In genomic region chr11:5803982-5804381, GRCh38 we compare ENCODE assay signal across 28 cellular contexts. TPM values are rescaled to one million over a fixed set of nuclear protein-coding genes. Genes with fewer than 3 reads are reported as not detected.
DNase-seq lines count a peak whose midpoint lies in the region; ATAC-seq, FAIRE-seq and TF ChIP-seq lines count a peak whose summit lies in the region.
"Had no signal": no experiment of that assay in that cellular context is flagged by ENCODE, and none has a peak within 500 bp of the region (broad histone marks: within the 10 kb centered on the region; RNA-seq: fewer than 3 reads in every experiment).

No MANE protein-coding gene starts in this region.

- H3K27me3 ChIP-seq in K562 (ENCODE audit: control insufficient read depth in 2 of 2, insufficient read depth in 2 of 2, low read length in 2 of 2) (no peaks in the 10 kb centered on the region), H1 (replicated peaks in 1 of 4; ENCODE audit: control insufficient read depth in 3 of 4, extremely low read depth in 1 of 4, insufficient read depth in 3 of 4, low read length in 3 of 4) (no peaks in the 10 kb centered on the region), body of pancreas (no peaks in the 10 kb centered on the region)
- H3K27me3 ChIP-seq: BE2C, BLaER1 had no signal

- H3K4ac ChIP-seq in H1 (replicated peaks; ENCODE audit: insufficient read length, low read depth, low read length): no peak overlapping the region

- no peak for TF ChIP-seq RAD21 in K562 (CRISPR knock-in tag; conservative IDR thresholded peaks at IDR 0.05 in 1 of 2, IDR thresholded peaks at IDR 0.05 in 1 of 2)
- no peak for TF ChIP-seq RAD21 in H1 (IDR thresholded peaks at IDR 0.05 in 1 of 2, conservative IDR thresholded peaks at IDR 0.05 in 1 of 2; ENCODE audit: low read depth in 2 of 2, low read length in 2 of 2)

- no peak overlapping the region for H2BK5ac ChIP-seq in H1 (ENCODE audit: low read depth, low read length)

- no peak overlapping the region for H2BK15ac ChIP-seq in H1 (ENCODE audit: low read length)

- TF ChIP-seq CTCF in K562 (IDR thresholded peaks at IDR 0.05 in 2 of 3, conservative IDR thresholded peaks at IDR 0.05 in 1 of 3; ENCODE audit: insufficient read depth in 2 of 3, low read depth in 1 of 3, low read length in 3 of 3) (no peak), H1 (IDR thresholded peaks at IDR 0.05; ENCODE audit: control extremely low read depth in 1 of 3, insufficient read depth in 1 of 3, low read depth in 1 of 3, low read length in 3 of 3) (no peak), nephron progenitor cell (IDR thresholded peaks at IDR 0.05) (no peak), body of pancreas (IDR thresholded peaks at IDR 0.05) (no peak), D721Med (IDR thresholded peaks at IDR 0.05; ENCODE audit: insufficient read depth, missing control alignments) (no peak)

- no peaks in the 10 kb centered on the region for H3K79me1 ChIP-seq in H1 (ENCODE audit: low read depth, low read length)

- no peak overlapping the region for H3K56ac ChIP-seq in H1 (replicated peaks; ENCODE audit: insufficient read length, low read depth, low read length)

- no peak overlapping the region for H3K27ac ChIP-seq in K562 (ENCODE audit: extremely low read depth, low read depth, low read length)
- H3K27ac ChIP-seq in H1 (ENCODE audit: low read depth, low read length): no peak overlapping the region
- no peak overlapping the region for H3K27ac ChIP-seq in body of pancreas
- H3K27ac ChIP-seq: BLaER1 had no signal

- H3K4me2 ChIP-seq in K562 (ENCODE audit: insufficient read depth, low read length) (no peak overlapping the region), H1 (ENCODE audit: insufficient read depth in 1 of 2, low read depth in 2 of 2, low read length in 2 of 2) (no peak overlapping the region)
- H3K4me2 ChIP-seq: BLaER1 had no signal

- H3K9ac ChIP-seq in K562 (ENCODE audit: insufficient read depth in 1 of 2, low read depth in 2 of 2, low read length in 2 of 2) (no peak overlapping the region), H1 (replicated peaks in 1 of 4; ENCODE audit: extremely low read depth in 1 of 4, low read depth in 3 of 4, low read length in 3 of 4) (no peak overlapping the region)
- H3K9ac ChIP-seq: BLaER1 had no signal

- H3K23ac ChIP-seq in H1 (ENCODE audit: insufficient read length): no peak overlapping the region

- WGBS in K562 (ENCODE audit: insufficient coverage, low coverage, missing lambda C conversion rate): 35% methylated on average over 5 of the region's 5 CpGs
- WGBS in H1 (ENCODE audit: extremely low coverage in 1 of 2, insufficient coverage in 1 of 2, insufficient read length in 1 of 2, insufficient replicate concordance in 2 of 2, low coverage in 1 of 2, low lambda C conversion rate in 2 of 2, missing lambda C conversion rate in 1 of 2), 2 experiments: 91% methylated on average over 5 of the region's 5 CpGs; no CpG with 5 or more reads in 1 of the 2 experiments
- WGBS in body of pancreas, 2 donors: 86 to 89% methylated on average over 5 of the region's 5 CpGs

- H3K9me1 ChIP-seq in K562 (ENCODE audit: control insufficient read depth, insufficient read depth, low read length): no peaks in the 10 kb centered on the region

- in situ Hi-C loops in K562 (cut with MboI): no loop called here

- H3K36me3 ChIP-seq in K562 (ENCODE audit: control insufficient read depth, insufficient read depth, low read length) (no peaks in the 10 kb centered on the region), H1 (ENCODE audit: control insufficient read depth in 2 of 4, insufficient read depth in 4 of 4, low read length in 3 of 4) (no peaks in the 10 kb centered on the region), body of pancreas (replicated peaks in 1 of 2; ENCODE audit: insufficient read depth in 1 of 2, low read depth in 2 of 2) (no peaks in the 10 kb centered on the region)
- H3K36me3 ChIP-seq: BE2C, BLaER1 had no signal

- POLR2A ChIA-PET in K562 (lab: Yijun Ruan, JAX): no interaction called here
- POLR2A ChIA-PET in H1 (lab: Charles Lee; ENCODE audit: partially characterized antibody): interaction anchor here (1.0 kb wide), 1 partner anchor 204 kb away, joined by 3 read pairs; no protein-coding TSS in a partner anchor

- peaks cover 9% of the 10 kb centered on the region for H3K27me3 Mint-ChIP-seq in nephron progenitor cell (ENCODE audit: low read depth, poor library complexity)

- DNase-seq in K562 (ENCODE audit: extremely low read depth in 1 of 4, low spot score in 3 of 4) (no peak), H1 (ENCODE audit: low read depth in 1 of 2, low spot score in 2 of 2) (no peak), nephron progenitor cell (no peak), DMS53 (lab: John Stamatoyannopoulos, UW) (no peak), hippocampal formation (lab: John Stamatoyannopoulos, UW) (no peak), body of pancreas (no peak), D721Med (ENCODE audit: insufficient read length, low spot score) (no peak)
- DNase-seq: 8988T; ACHN; BE2C; C1 segment of cervical spinal cord; CD4-positive, alpha-beta memory T cell; CD4-positive, CD25-positive, alpha-beta regulatory T cell; CD8-positive, alpha-beta memory T cell; COR-L47; DMS79; DND-41; EL; GF-D8 had no signal

- no peak overlapping the region for H2BK120ac ChIP-seq in H1 (replicated peaks; ENCODE audit: low read depth, low read length)

- no peak for FAIRE-seq in K562 (lab: Jason Lieb, UNC)
- FAIRE-seq in H1 (lab: Jason Lieb, UNC): no peak
- no peak for FAIRE-seq in D721Med (lab: Jason Lieb, UNC)
- FAIRE-seq: A204.1, GM12891, GM19239 had no signal

- H3K4me1 ChIP-seq in K562 (replicated peaks in 1 of 2; ENCODE audit: control insufficient read depth in 2 of 2, insufficient read depth in 2 of 2, low read length in 2 of 2) (no peaks in the 10 kb centered on the region), H1 (replicated peaks in 1 of 4; ENCODE audit: control insufficient read depth in 3 of 4, insufficient read depth in 4 of 4, low read length in 3 of 4) (peaks cover 0 to 3% (median under 1%) of the 10 kb centered on the region in 4 experiments; a peak in 2 of 7 replicates), body of pancreas (peaks cover 7% of the 10 kb centered on the region)
- H3K4me1 ChIP-seq: BE2C had no signal

- H4K20me1 ChIP-seq in K562 (replicated peaks; ENCODE audit: control insufficient read depth, insufficient read depth, low read length): no peaks in the 10 kb centered on the region
- H4K20me1 ChIP-seq in H1 (replicated peaks in 1 of 2; ENCODE audit: control insufficient read depth in 1 of 2, insufficient read depth in 2 of 2, low read length in 2 of 2): no peaks in the 10 kb centered on the region
- H4K20me1 ChIP-seq: BLaER1 had no signal

- H2AFZ ChIP-seq in K562 (ENCODE audit: low read depth, low read length) (no peak overlapping the region), H1 (ENCODE audit: low read length) (peak overlapping the region; percentile 19; the same call in 1 of the 2 replicates)

- peaks cover 16% of the 10 kb centered on the region for H3K9me3 Mint-ChIP-seq in nephron progenitor cell

- BruUV-seq in K562 (replicated peaks; lab: Mats Ljungman, UMichigan): no TSS peak

- CTCF ChIA-PET in K562 (lab: Yijun Ruan, JAX; ENCODE audit: low intra/inter-chr PET ratio) (no interaction called here), H1 (lab: Charles Lee; ENCODE audit: partially characterized antibody) (interaction anchor here (1.3 to 1.6 kb wide), 2 partner anchors 8 to 120 kb away, joined by 3 to 4 read pairs; partner anchors contain the start of gene TRIM5)

- no peak overlapping the region for H3K14ac ChIP-seq in H1 (ENCODE audit: insufficient read length)

- H4K91ac ChIP-seq in H1 (replicated peaks; ENCODE audit: insufficient read length, low read length): no peak overlapping the region

- H4K5ac ChIP-seq in H1 (ENCODE audit: insufficient read length, low read depth, low read length): no peak overlapping the region

- no peak overlapping the region for H3K18ac ChIP-seq in H1 (ENCODE audit: extremely low read depth, low read length)

- ATAC-seq in K562 (no peak), body of pancreas (no peak)

- H3K79me2 ChIP-seq in K562 (ENCODE audit: control insufficient read depth, insufficient read depth, low read length) (no peaks in the 10 kb centered on the region), H1 (ENCODE audit: control insufficient read depth in 1 of 2, insufficient read depth in 2 of 2, low read length in 2 of 2) (no peaks in the 10 kb centered on the region)

- TF ChIP-seq EP300 in K562 (IDR thresholded peaks at IDR 0.05; ENCODE audit: low read length) (no peak), H1 (IDR thresholded peaks at IDR 0.05; ENCODE audit: borderline replicate concordance in 1 of 2, low read depth in 2 of 2, low read length in 2 of 2) (no peak)

- intact Hi-C loops in K562 (cut with micrococcal nuclease): no loop called here
- intact Hi-C loops in body of pancreas (cut with DNase I): loop anchor here (10.0 kb wide), 2 partner anchors 319 to 679 kb away; partner anchors contain the start of gene OR52D1

- H3K9me3 ChIP-seq in K562 (replicated peaks; ENCODE audit: control insufficient read depth, insufficient read depth, low read depth, low read length) (peaks cover 11% of the 10 kb centered on the region), H1 (ENCODE audit: insufficient read depth in 2 of 2, low read depth in 1 of 2, low read length in 1 of 2) (no peaks in the 10 kb centered on the region), body of pancreas (no peaks in the 10 kb centered on the region)
- H3K9me3 ChIP-seq: BE2C had no signal

- peaks cover 19% of the 10 kb centered on the region for H3K4me1 Mint-ChIP-seq in nephron progenitor cell

- H2BK20ac ChIP-seq in H1 (ENCODE audit: low read length): no peak overlapping the region

- no peak overlapping the region for H4K8ac ChIP-seq in H1 (ENCODE audit: extremely low read depth, insufficient read depth, low read length)

- no peak for TF ChIP-seq POLR2A in K562 (conservative IDR thresholded peaks at IDR 0.05)
- no peak for TF ChIP-seq POLR2A in H1 (IDR thresholded peaks at IDR 0.05; ENCODE audit: control extremely low read depth in 1 of 2, low read depth in 2 of 2, low read length in 2 of 2)
- TF ChIP-seq POLR2A in body of pancreas (IDR thresholded peaks at IDR 0.05): no peak

- peaks cover 5% of the 10 kb centered on the region; the same call in 1 of the 2 replicates for H3K23me2 ChIP-seq in H1 (ENCODE audit: low read depth, low read length)

- H2BK12ac ChIP-seq in H1 (ENCODE audit: low read depth, low read length): no peak overlapping the region

- H2AK5ac ChIP-seq in H1 (ENCODE audit: low read depth, low read length): no peak overlapping the region

- no peaks in the 10 kb centered on the region for H3K36me3 Mint-ChIP-seq in nephron progenitor cell (ENCODE audit: low read depth)
- H3K36me3 Mint-ChIP-seq: CD14-positive monocyte; CD4-positive, alpha-beta memory T cell; CD4-positive, CD25-positive, alpha-beta regulatory T cell had no signal

- no peak overlapping the region for H3K4me3 Mint-ChIP-seq in nephron progenitor cell
- H3K4me3 Mint-ChIP-seq: CD14-positive monocyte; CD4-positive, alpha-beta memory T cell; CD4-positive, CD25-positive, alpha-beta regulatory T cell; CD8-positive, alpha-beta memory T cell had no signal

- H3K27ac Mint-ChIP-seq in nephron progenitor cell: peak overlapping the region; percentile 43
- H3K27ac Mint-ChIP-seq: CD14-positive monocyte; CD4-positive, alpha-beta memory T cell; CD8-positive, alpha-beta memory T cell had no signal

- H3K4me3 ChIP-seq in K562: no peak overlapping the region
- H3K4me3 ChIP-seq in H1 (ENCODE audit: extremely low read depth in 1 of 4, insufficient read depth in 2 of 4, low read depth in 3 of 4, low read length in 4 of 4): no peak overlapping the region
- H3K4me3 ChIP-seq in body of pancreas: no peak overlapping the region
- H3K4me3 ChIP-seq: BLaER1 had no signal

RNA-seq across cellular contexts. Expression of gene OR52N2, which starts 4.7 kb away (rescaled TPM):
- not detected in 2 replicates for total RNA-seq in K562 (2011; cell fraction: chromatin; rRNA removed; ENCODE audit: low replicate concordance)
- total RNA-seq in K562 (2011; cell fraction: nucleolus; rRNA removed): not detected in 2 replicates
- not detected in 2 replicates for total RNA-seq in K562 (2011; cell fraction: nucleoplasm; rRNA removed)
- total RNA-seq in K562 (2014; rRNA removed) (not detected in 2 replicates), K562 (2014; rRNA removed; fragmentation: Illumina TruSeq; extraction: Trizol) (not detected in 2 replicates), K562 (2015; rRNA removed; fragmentation: Illumina TruSeq; extraction: Trizol) (not detected in 2 replicates), K562 (2021) (not detected in 2 replicates), body of pancreas (not detected)
- polyA plus RNA-seq in K562 (2011; rRNA removed) (not detected in 2 replicates), K562 (2014; fragmentation: Illumina TruSeq; extraction: Trizol) (not detected in 2 replicates), K562 (2014; fragmentation: Nextera tagmentation; extraction: Ambion mirVana) (not detected), K562 (2014; rRNA removed) (not detected in 2 replicates), H1 (2011; rRNA removed) (3.8 and 4.8 TPM in 2 replicates)
- not detected in 2 replicates for polyA plus RNA-seq in K562 (2011; cell fraction: cytosol; rRNA removed)
- not detected in 2 replicates for polyA plus RNA-seq in K562 (2011; cell fraction: nucleus; rRNA removed)
- polyA plus RNA-seq in K562 (2012): not detected in 2 replicates
- polyA minus RNA-seq in K562 (2011; rRNA and poly(A)+ RNA removed): not detected in 2 replicates
- polyA minus RNA-seq in K562 (2011; cell fraction: cytosol; rRNA and poly(A)+ RNA removed): not detected in 2 replicates
- polyA minus RNA-seq in K562 (2011; cell fraction: nucleus; rRNA and poly(A)+ RNA removed): not detected in 2 replicates
- total RNA-seq in H1 (2021; fragmentation: NEBNext Ultra II Directional; extraction: Animal tissue kit (Norgen Biotek cat#: 25700)): 0.33 and 0.39 TPM in 2 replicates
- polyA plus RNA-seq in H1 (2011; cell fraction: cytosol; rRNA removed): 1.7 TPM
- polyA plus RNA-seq in H1 (2011; cell fraction: nucleus; rRNA removed): 1.7 TPM
- polyA plus RNA-seq in H1 (2012, experiment 1 of 2): 0.48 to 1.0 TPM (median 0.60 TPM) in 4 replicates
- not detected for polyA plus RNA-seq in H1 (2012, experiment 2 of 2)
- polyA plus RNA-seq in H1 (2013, experiment 1 of 2): 0.49 TPM
- polyA plus RNA-seq in H1 (2013, experiment 2 of 2): 0.22 TPM
- polyA minus RNA-seq in H1 (2011; rRNA and poly(A)+ RNA removed): 1.5 and 2.8 TPM in 2 replicates
- not detected for polyA minus RNA-seq in H1 (2011; cell fraction: cytosol; rRNA and poly(A)+ RNA removed)
- polyA minus RNA-seq in H1 (2011; cell fraction: nucleus; rRNA and poly(A)+ RNA removed): 0.60 TPM
- total RNA-seq: A673; CD4-positive, alpha-beta memory T cell; CD4-positive, CD25-positive, alpha-beta regulatory T cell; CD8-positive, alpha-beta memory T cell; Daoy; G401 had no signal
- polyA plus RNA-seq: AG04450; CD14-positive monocyte; CD4-positive, alpha-beta memory T cell; CD4-positive, CD25-positive, alpha-beta regulatory T cell; CD8-positive, alpha-beta memory T cell had no signal

RNA-seq across cellular contexts. Expression of gene OR52N1, which starts 12.9 kb away (rescaled TPM):
- total RNA-seq in K562 (2011; cell fraction: chromatin; rRNA removed; ENCODE audit: low replicate concordance): not detected in 2 replicates
- total RNA-seq in K562 (2011; cell fraction: nucleolus; rRNA removed): not detected in 2 replicates
- total RNA-seq in K562 (2011; cell fraction: nucleoplasm; rRNA removed): not detected in 2 replicates
- not detected in 2 replicates for total RNA-seq in K562 (2014; rRNA removed)
- not detected in 2 replicates for total RNA-seq in K562 (2014; rRNA removed; fragmentation: Illumina TruSeq; extraction: Trizol)
- not detected in 2 replicates for total RNA-seq in K562 (2015; rRNA removed; fragmentation: Illumina TruSeq; extraction: Trizol)
- not detected in 2 replicates for total RNA-seq in K562 (2021)
- not detected in 2 replicates for polyA plus RNA-seq in K562 (2011; rRNA removed)
- not detected in 2 replicates for polyA plus RNA-seq in K562 (2011; cell fraction: cytosol; rRNA removed)
- polyA plus RNA-seq in K562 (2011; cell fraction: nucleus; rRNA removed): not detected in 2 replicates
- not detected in 2 replicates for polyA plus RNA-seq in K562 (2012)
- polyA plus RNA-seq in K562 (2014; fragmentation: Illumina TruSeq; extraction: Trizol): not detected in 2 replicates
- polyA plus RNA-seq in K562 (2014; fragmentation: Nextera tagmentation; extraction: Ambion mirVana): not detected
- polyA plus RNA-seq in K562 (2014; rRNA removed): not detected in 2 replicates
- polyA minus RNA-seq in K562 (2011; rRNA and poly(A)+ RNA removed): not detected in 2 replicates
- not detected in 2 replicates for polyA minus RNA-seq in K562 (2011; cell fraction: cytosol; rRNA and poly(A)+ RNA removed)
- polyA minus RNA-seq in K562 (2011; cell fraction: nucleus; rRNA and poly(A)+ RNA removed): not detected in 2 replicates
- total RNA-seq in H1 (2021; fragmentation: NEBNext Ultra II Directional; extraction: Animal tissue kit (Norgen Biotek cat#: 25700)): not detected in 2 replicates
- polyA plus RNA-seq in H1 (2011; rRNA removed): 0.09 TPM in 1 of 2 replicates, not detected in the other
- polyA plus RNA-seq in H1 (2011; cell fraction: cytosol; rRNA removed): 0.08 TPM
- 0.13 TPM for polyA plus RNA-seq in H1 (2011; cell fraction: nucleus; rRNA removed)
- not detected in 4 replicates for polyA plus RNA-seq in H1 (2012, experiment 1 of 2)
- polyA plus RNA-seq in H1 (2012, experiment 2 of 2): not detected
- not detected for polyA plus RNA-seq in H1 (2013, experiment 1 of 2)
- not detected for polyA plus RNA-seq in H1 (2013, experiment 2 of 2)
- 0.54 and 0.76 TPM in 2 replicates for polyA minus RNA-seq in H1 (2011; rRNA and poly(A)+ RNA removed)
- not detected for polyA minus RNA-seq in H1 (2011; cell fraction: cytosol; rRNA and poly(A)+ RNA removed)
- 1.2 TPM for polyA minus RNA-seq in H1 (2011; cell fraction: nucleus; rRNA and poly(A)+ RNA removed)
- total RNA-seq in body of pancreas: not detected
- total RNA-seq: A673; CD4-positive, alpha-beta memory T cell; CD4-positive, CD25-positive, alpha-beta regulatory T cell; CD8-positive, alpha-beta memory T cell; Daoy; G401 had no signal
- polyA plus RNA-seq: AG04450; CD14-positive monocyte; CD4-positive, alpha-beta memory T cell; CD4-positive, CD25-positive, alpha-beta regulatory T cell; CD8-positive, alpha-beta memory T cell had no signal

RNA-seq across cellular contexts. Expression of gene OR52N5, which starts 20.8 kb away (rescaled TPM):
- total RNA-seq in K562 (2011; cell fraction: chromatin; rRNA removed; ENCODE audit: low replicate concordance): not detected in 2 replicates
- total RNA-seq in K562 (2011; cell fraction: nucleolus; rRNA removed): not detected in 2 replicates
- not detected in 2 replicates for total RNA-seq in K562 (2011; cell fraction: nucleoplasm; rRNA removed)
- total RNA-seq in K562 (2014; rRNA removed) (0.04 TPM in 1 of 2 replicates, not detected in the other), K562 (2014; rRNA removed; fragmentation: Illumina TruSeq; extraction: Trizol) (not detected in 2 replicates), K562 (2015; rRNA removed; fragmentation: Illumina TruSeq; extraction: Trizol) (not detected in 2 replicates), K562 (2021) (not detected in 2 replicates), body of pancreas (not detected)
- polyA plus RNA-seq in K562 (2011; rRNA removed) (not detected in 2 replicates), K562 (2014; fragmentation: Illumina TruSeq; extraction: Trizol) (not detected in 2 replicates), K562 (2014; fragmentation: Nextera tagmentation; extraction: Ambion mirVana) (not detected), K562 (2014; rRNA removed) (not detected in 2 replicates), H1 (2011; rRNA removed) (0.06 and 0.12 TPM in 2 replicates)
- not detected in 2 replicates for polyA plus RNA-seq in K562 (2011; cell fraction: cytosol; rRNA removed)
- not detected in 2 replicates for polyA plus RNA-seq in K562 (2011; cell fraction: nucleus; rRNA removed)
- polyA plus RNA-seq in K562 (2012): not detected in 2 replicates
- polyA minus RNA-seq in K562 (2011; rRNA and poly(A)+ RNA removed): 0.24 TPM in 1 of 2 replicates, not detected in the other
- polyA minus RNA-seq in K562 (2011; cell fraction: cytosol; rRNA and poly(A)+ RNA removed): not detected in 2 replicates
- not detected in 2 replicates for polyA minus RNA-seq in K562 (2011; cell fraction: nucleus; rRNA and poly(A)+ RNA removed)
- total RNA-seq in H1 (2021; fragmentation: NEBNext Ultra II Directional; extraction: Animal tissue kit (Norgen Biotek cat#: 25700)): not detected in 2 replicates
- not detected for polyA plus RNA-seq in H1 (2011; cell fraction: cytosol; rRNA removed)
- not detected for polyA plus RNA-seq in H1 (2011; cell fraction: nucleus; rRNA removed)
- polyA plus RNA-seq in H1 (2012, experiment 1 of 2): not detected in 4 replicates
- not detected for polyA plus RNA-seq in H1 (2012, experiment 2 of 2)
- not detected for polyA plus RNA-seq in H1 (2013, experiment 1 of 2)
- polyA plus RNA-seq in H1 (2013, experiment 2 of 2): not detected
- 0.22 and 1.9 TPM in 2 replicates for polyA minus RNA-seq in H1 (2011; rRNA and poly(A)+ RNA removed)
- polyA minus RNA-seq in H1 (2011; cell fraction: cytosol; rRNA and poly(A)+ RNA removed): not detected
- polyA minus RNA-seq in H1 (2011; cell fraction: nucleus; rRNA and poly(A)+ RNA removed): 1.2 TPM
- total RNA-seq: A673; CD4-positive, alpha-beta memory T cell; CD4-positive, CD25-positive, alpha-beta regulatory T cell; CD8-positive, alpha-beta memory T cell; Daoy; G401 had no signal
- polyA plus RNA-seq: AG04450; CD14-positive monocyte; CD4-positive, alpha-beta memory T cell; CD4-positive, CD25-positive, alpha-beta regulatory T cell; CD8-positive, alpha-beta memory T cell had no signal

RNA-seq across cellular contexts. Expression of gene OR52E6, which starts 37.7 kb away (rescaled TPM):
- total RNA-seq in K562 (2011; cell fraction: chromatin; rRNA removed; ENCODE audit: low replicate concordance): not detected in 2 replicates
- total RNA-seq in K562 (2011; cell fraction: nucleolus; rRNA removed): not detected in 2 replicates
- not detected in 2 replicates for total RNA-seq in K562 (2011; cell fraction: nucleoplasm; rRNA removed)
- total RNA-seq in K562 (2014; rRNA removed): not detected in 2 replicates
- total RNA-seq in K562 (2014; rRNA removed; fragmentation: Illumina TruSeq; extraction: Trizol): not detected in 2 replicates
- total RNA-seq in K562 (2015; rRNA removed; fragmentation: Illumina TruSeq; extraction: Trizol): not detected in 2 replicates
- not detected in 2 replicates for total RNA-seq in K562 (2021)
- polyA plus RNA-seq in K562 (2011; rRNA removed): not detected in 2 replicates
- polyA plus RNA-seq in K562 (2011; cell fraction: cytosol; rRNA removed): not detected in 2 replicates
- not detected in 2 replicates for polyA plus RNA-seq in K562 (2011; cell fraction: nucleus; rRNA removed)
- polyA plus RNA-seq in K562 (2012): not detected in 2 replicates
- polyA plus RNA-seq in K562 (2014; fragmentation: Illumina TruSeq; extraction: Trizol): not detected in 2 replicates
- polyA plus RNA-seq in K562 (2014; fragmentation: Nextera tagmentation; extraction: Ambion mirVana): not detected
- not detected in 2 replicates for polyA plus RNA-seq in K562 (2014; rRNA removed)
- not detected in 2 replicates for polyA minus RNA-seq in K562 (2011; rRNA and poly(A)+ RNA removed)
- polyA minus RNA-seq in K562 (2011; cell fraction: cytosol; rRNA and poly(A)+ RNA removed): not detected in 2 replicates
- not detected in 2 replicates for polyA minus RNA-seq in K562 (2011; cell fraction: nucleus; rRNA and poly(A)+ RNA removed)
- not detected in 2 replicates for total RNA-seq in H1 (2021; fragmentation: NEBNext Ultra II Directional; extraction: Animal tissue kit (Norgen Biotek cat#: 25700))
- polyA plus RNA-seq in H1 (2011; rRNA removed): 0.14 TPM in 1 of 2 replicates, not detected in the other
- polyA plus RNA-seq in H1 (2011; cell fraction: cytosol; rRNA removed): not detected
- polyA plus RNA-seq in H1 (2011; cell fraction: nucleus; rRNA removed): 0.13 TPM
- polyA plus RNA-seq in H1 (2012, experiment 1 of 2): not detected in 4 replicates
- polyA plus RNA-seq in H1 (2012, experiment 2 of 2): not detected
- not detected for polyA plus RNA-seq in H1 (2013, experiment 1 of 2)
- not detected for polyA plus RNA-seq in H1 (2013, experiment 2 of 2)
- polyA minus RNA-seq in H1 (2011; rRNA and poly(A)+ RNA removed): 1.1 and 1.6 TPM in 2 replicates
- not detected for polyA minus RNA-seq in H1 (2011; cell fraction: cytosol; rRNA and poly(A)+ RNA removed)
- 0.70 TPM for polyA minus RNA-seq in H1 (2011; cell fraction: nucleus; rRNA and poly(A)+ RNA removed)
- not detected for total RNA-seq in body of pancreas
- total RNA-seq: A673; CD4-positive, alpha-beta memory T cell; CD4-positive, CD25-positive, alpha-beta regulatory T cell; CD8-positive, alpha-beta memory T cell; Daoy; G401 had no signal
- polyA plus RNA-seq: AG04450; CD14-positive monocyte; CD4-positive, alpha-beta memory T cell; CD4-positive, CD25-positive, alpha-beta regulatory T cell; CD8-positive, alpha-beta memory T cell had no signal

RNA-seq across cellular contexts. Expression of gene OR52N4, which starts 49.9 kb away (rescaled TPM):
- total RNA-seq in K562 (2011; cell fraction: chromatin; rRNA removed; ENCODE audit: low replicate concordance): not detected in 2 replicates
- not detected in 2 replicates for total RNA-seq in K562 (2011; cell fraction: nucleolus; rRNA removed)
- total RNA-seq in K562 (2011; cell fraction: nucleoplasm; rRNA removed): not detected in 2 replicates
- not detected in 2 replicates for total RNA-seq in K562 (2014; rRNA removed)
- total RNA-seq in K562 (2014; rRNA removed; fragmentation: Illumina TruSeq; extraction: Trizol): not detected in 2 replicates
- total RNA-seq in K562 (2015; rRNA removed; fragmentation: Illumina TruSeq; extraction: Trizol): not detected in 2 replicates
- total RNA-seq in K562 (2021): not detected in 2 replicates
- not detected in 2 replicates for polyA plus RNA-seq in K562 (2011; rRNA removed)
- polyA plus RNA-seq in K562 (2011; cell fraction: cytosol; rRNA removed): not detected in 2 replicates
- polyA plus RNA-seq in K562 (2011; cell fraction: nucleus; rRNA removed): not detected in 2 replicates
- polyA plus RNA-seq in K562 (2012): not detected in 2 replicates
- polyA plus RNA-seq in K562 (2014; fragmentation: Illumina TruSeq; extraction: Trizol): not detected in 2 replicates
- not detected for polyA plus RNA-seq in K562 (2014; fragmentation: Nextera tagmentation; extraction: Ambion mirVana)
- polyA plus RNA-seq in K562 (2014; rRNA removed): not detected in 2 replicates
- polyA minus RNA-seq in K562 (2011; rRNA and poly(A)+ RNA removed): not detected in 2 replicates
- not detected in 2 replicates for polyA minus RNA-seq in K562 (2011; cell fraction: cytosol; rRNA and poly(A)+ RNA removed)
- not detected in 2 replicates for polyA minus RNA-seq in K562 (2011; cell fraction: nucleus; rRNA and poly(A)+ RNA removed)
- total RNA-seq in H1 (2021; fragmentation: NEBNext Ultra II Directional; extraction: Animal tissue kit (Norgen Biotek cat#: 25700)): not detected in 2 replicates
- 3.5 and 3.7 TPM in 2 replicates for polyA plus RNA-seq in H1 (2011; rRNA removed)
- polyA plus RNA-seq in H1 (2011; cell fraction: cytosol; rRNA removed): 1.8 TPM
- polyA plus RNA-seq in H1 (2011; cell fraction: nucleus; rRNA removed): 2.8 TPM
- polyA plus RNA-seq in H1 (2012, experiment 1 of 2): 0.29 to 0.86 TPM (median 0.40 TPM) in 4 replicates
- polyA plus RNA-seq in H1 (2012, experiment 2 of 2): 0.14 TPM
- 0.63 TPM for polyA plus RNA-seq in H1 (2013, experiment 1 of 2)
- polyA plus RNA-seq in H1 (2013, experiment 2 of 2): 0.46 TPM
- 4.2 and 5.1 TPM in 2 replicates for polyA minus RNA-seq in H1 (2011; rRNA and poly(A)+ RNA removed)
- polyA minus RNA-seq in H1 (2011; cell fraction: cytosol; rRNA and poly(A)+ RNA removed): not detected
- polyA minus RNA-seq in H1 (2011; cell fraction: nucleus; rRNA and poly(A)+ RNA removed): 4.6 TPM
- total RNA-seq in body of pancreas: not detected
- total RNA-seq: A673, Daoy, G401 had no signal
- polyA plus RNA-seq: AG04450 had no signal
